In the genomic region with DNA sequence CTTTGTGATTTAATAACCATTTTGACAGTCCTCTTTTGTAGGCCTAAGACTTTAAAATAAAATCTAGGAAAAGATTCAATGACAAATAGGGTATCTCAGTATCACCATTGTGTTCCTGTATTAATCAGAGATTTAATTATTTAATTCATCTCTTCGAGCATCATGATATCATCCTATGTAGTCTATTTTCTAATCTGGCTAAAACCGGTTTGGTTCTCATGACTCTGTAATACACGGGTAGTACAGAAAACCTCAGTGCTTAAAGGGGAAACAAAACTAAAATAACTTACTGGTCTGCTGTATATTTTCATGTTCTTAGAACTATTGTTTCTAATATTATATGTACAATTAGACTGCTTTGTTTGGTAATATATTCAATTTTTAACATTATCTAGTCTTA, we compare ENCODE assay signal across 24 cellular contexts. TPM values are rescaled to one million over a fixed set of nuclear protein-coding genes. Genes with fewer than 3 reads are reported as not detected.
A peak's percentile ranks its signal among the peaks of the same experiment; 100 is the strongest.
DNase-seq lines count a peak whose midpoint lies in the region; ATAC-seq and TF ChIP-seq lines count a peak whose summit lies in the region.
"Had no signal": no experiment of that assay in that cellular context is flagged by ENCODE, and none has a peak within 500 bp of the region (broad histone marks: within the 10 kb centered on the region; RNA-seq: fewer than 3 reads in every experiment).

No MANE protein-coding gene starts in this region.

- no peak for TF ChIP-seq POLR2A in heart left ventricle (IDR thresholded peaks at IDR 0.05)
- TF ChIP-seq POLR2A in spleen (IDR thresholded peaks at IDR 0.05) = no peak

- no peak overlapping the region for H3K27ac ChIP-seq in SJCRH30
- no peak overlapping the region for H3K27ac ChIP-seq in heart left ventricle
- H3K27ac ChIP-seq in spleen = no peak overlapping the region
- H3K27ac ChIP-seq: C4-2B, thyroid gland had no signal

- no peaks in the 10 kb centered on the region for H3K9me3 Mint-ChIP-seq in memory B cell
- H3K9me3 Mint-ChIP-seq: activated CD4-positive, alpha-beta memory T cell treated with anti-CD3 and anti-CD28 coated beads for 36 hours; activated naive CD8-positive, alpha-beta T cell treated with anti-CD3 and anti-CD28 coated beads for 36 hours; stimulated activated naive CD8-positive, alpha-beta T cell treated with anti-CD3 and anti-CD28 coated beads, Interleukin-15, amount 100 ng/mL, for 72 hours had no signal

- no peaks in the 10 kb centered on the region for H3K36me3 ChIP-seq in SJCRH30
- no peaks in the 10 kb centered on the region for H3K36me3 ChIP-seq in heart left ventricle
- no peaks in the 10 kb centered on the region for H3K36me3 ChIP-seq in spleen
- H3K36me3 ChIP-seq: thyroid gland had no signal

- H3K4me3 Mint-ChIP-seq in memory B cell = no peak overlapping the region
- H3K4me3 Mint-ChIP-seq: activated CD4-positive, alpha-beta memory T cell treated with anti-CD3 and anti-CD28 coated beads for 36 hours; activated naive CD8-positive, alpha-beta T cell treated with anti-CD3 and anti-CD28 coated beads for 36 hours; stimulated activated naive CD8-positive, alpha-beta T cell treated with anti-CD3 and anti-CD28 coated beads, Interleukin-15, amount 100 ng/mL, for 72 hours had no signal

- 61 to 80% (median 72%) methylated on average over 3 of the region's 3 CpGs for WGBS in heart left ventricle, 4 donors
- WGBS in spleen, 5 donors = 70 to 77% (median 72%) methylated on average over 3 of the region's 3 CpGs

- ATAC-seq in GM18519 (IDR thresholded peaks at IDR 0.05; ENCODE audit: low FRiP score, unreplicated experiment) (peak; percentile 52), GM21786 (IDR thresholded peaks at IDR 0.05; ENCODE audit: unreplicated experiment) (peak; percentile 42), HG03469 (IDR thresholded peaks at IDR 0.05; ENCODE audit: unreplicated experiment) (peak; percentile 37), memory B cell (ENCODE audit: low read depth) (peak; percentile 76), heart left ventricle (no peak)
- ATAC-seq: activated CD4-positive, CD25-positive, alpha-beta regulatory T cell treated with anti-CD3 and anti-CD28 coated beads, Interleukin-2, amount 50 U/mL, for 24 hours; HCT116; sciatic nerve; stimulated activated naive CD8-positive, alpha-beta T cell treated with anti-CD3 and anti-CD28 coated beads, Interleukin-15, amount 100 ng/mL, for 72 hours had no signal

- intact Hi-C loops in heart left ventricle (cut with DNase I) (no loop called here), spleen (cut with DNase I; ENCODE audit: low total_unique reads) (no loop called here)

- H3K4me1 ChIP-seq in SJCRH30 (no peaks in the 10 kb centered on the region), heart left ventricle (peaks cover 0 to under 1% (median 0%) of the 10 kb centered on the region in 12 donors), spleen (peaks cover 0 to 20% (median 4%) of the 10 kb centered on the region in 6 donors)

- peak overlapping the region; percentile 68 for H3K27ac Mint-ChIP-seq in memory B cell
- H3K27ac Mint-ChIP-seq: activated CD4-positive, alpha-beta memory T cell treated with anti-CD3 and anti-CD28 coated beads for 36 hours; activated naive CD8-positive, alpha-beta T cell treated with anti-CD3 and anti-CD28 coated beads for 36 hours; stimulated activated naive CD8-positive, alpha-beta T cell treated with anti-CD3 and anti-CD28 coated beads, Interleukin-15, amount 100 ng/mL, for 72 hours had no signal

- H3K27me3 ChIP-seq in SJCRH30 (no peaks in the 10 kb centered on the region), heart left ventricle (no peaks in the 10 kb centered on the region), spleen (replicated peaks in 1 of 7) (no peaks in the 10 kb centered on the region)
- H3K27me3 ChIP-seq: thyroid gland had no signal

- H3K27me3 Mint-ChIP-seq in memory B cell = no peaks in the 10 kb centered on the region
- H3K27me3 Mint-ChIP-seq: activated CD4-positive, alpha-beta memory T cell treated with anti-CD3 and anti-CD28 coated beads for 36 hours; activated naive CD8-positive, alpha-beta T cell treated with anti-CD3 and anti-CD28 coated beads for 36 hours; stimulated activated naive CD8-positive, alpha-beta T cell treated with anti-CD3 and anti-CD28 coated beads, Interleukin-15, amount 100 ng/mL, for 72 hours had no signal

- H3K36me3 Mint-ChIP-seq in memory B cell = no peaks in the 10 kb centered on the region
- H3K36me3 Mint-ChIP-seq: activated CD4-positive, alpha-beta memory T cell treated with anti-CD3 and anti-CD28 coated beads for 36 hours; activated naive CD8-positive, alpha-beta T cell treated with anti-CD3 and anti-CD28 coated beads for 36 hours had no signal

- no peak for DNase-seq in memory B cell (ENCODE audit: low spot score in 2 of 2)
- DNase-seq in SJCRH30 = no peak
- DNase-seq in heart left ventricle = no peak
- no peak for DNase-seq in effector CD4-positive, alpha-beta T cell
- DNase-seq in spleen = no peak
- DNase-seq: activated CD4-positive, alpha-beta memory T cell treated with anti-CD3 and anti-CD28 coated beads for 36 hours; activated effector memory CD4-positive, alpha-beta T cell treated with Interleukin-2 at 50 U/mL for 16 hours; activated naive CD8-positive, alpha-beta T cell treated with anti-CD3 and anti-CD28 coated beads for 36 hours; activated T-cell treated with anti-CD3 and anti-CD28 coated beads for 4 hours; Calu3; central memory CD4-positive, alpha-beta T cell; NCI-H1105 treated with DMSO at 0.1 percent for 48 hours; NCI-H2081; SIG-M5; stimulated activated CD4-positive, alpha-beta T cell treated with anti-CD3 and anti-CD28 coated beads, Interleukin-15, amount 100 ng/mL, for 24 hours; stimulated activated naive CD8-positive, alpha-beta T cell treated with anti-CD3 and anti-CD28 coated beads, Interleukin-15, amount 100 ng/mL, for 72 hours; thyroid gland had no signal

- TF ChIP-seq CTCF in heart left ventricle (IDR thresholded peaks at IDR 0.05) (no peak), spleen (IDR thresholded peaks at IDR 0.05 in 8 of 11, conservative IDR thresholded peaks at IDR 0.05 in 3 of 11) (no peak)

- H3K4me3 ChIP-seq in SJCRH30 = no peak overlapping the region
- H3K4me3 ChIP-seq in heart left ventricle = no peak overlapping the region
- no peak overlapping the region for H3K4me3 ChIP-seq in spleen
- H3K4me3 ChIP-seq: thyroid gland had no signal

- H3K9me3 ChIP-seq in SJCRH30 (replicated peaks) (no peaks in the 10 kb centered on the region), heart left ventricle (no peaks in the 10 kb centered on the region), spleen (no peaks in the 10 kb centered on the region)
- H3K9me3 ChIP-seq: thyroid gland had no signal

- H3K4me1 Mint-ChIP-seq in memory B cell = peaks cover 37% of the 10 kb centered on the region

RNA-seq across cellular contexts. Expression of gene FBXW7, which starts 23.7 kb away (rescaled TPM):
- total RNA-seq in SJCRH30 (2014; rRNA removed; shearing (Covaris generic)) = 26.5 and 35.0 TPM in 2 replicates
- total RNA-seq in heart left ventricle (10 to 100 TPM; 37.2 to 74.1 (median 65.6) TPM), spleen (100 to 1,000 TPM in 2 of 7 donors, 10 to 100 TPM in 5; 68.2 to 140 (median 96.7) TPM)
- polyA plus RNA-seq in heart left ventricle (10 to 100 TPM; 20.6 to 29.1 TPM), spleen (10 to 100 TPM; 11.5 to 20.5 (median 15.4) TPM)

Comparison
In these comparisons a context has a peak if more than half of its experiments do, and no peak if none do; other contexts are left out.
1. ATAC-seq: peak in GM18519 (single experiment), GM21786 (single experiment), HG03469 (single experiment) and memory B cell (single experiment); none in heart left ventricle (0 of 4).